ENCODE assay signal across 11 cellular contexts in genomic region chr7:134892963-134893362, GRCh38.
DNase-seq lines count a peak whose midpoint lies in the region; ATAC-seq and TF ChIP-seq lines count a peak whose summit lies in the region.
"Had no signal": no experiment of that assay in that cellular context is flagged by ENCODE, and none has a peak within 500 bp of the region (broad histone marks: within the 10 kb centered on the region; RNA-seq: fewer than 3 reads in every experiment).

No MANE protein-coding gene starts in this region.

- no peak for TF ChIP-seq CTCF in liver (IDR thresholded peaks at IDR 0.05; ENCODE audit: low read depth, low read length, missing input control)
- no peak for TF ChIP-seq CTCF in activated CD8-positive, alpha-beta T cell treated with anti-CD3 and anti-CD28 coated beads for 36 hours (IDR thresholded peaks at IDR 0.05)

- no peak overlapping the region for H3K27ac ChIP-seq in HUES6 (ENCODE audit: low read depth, low read length)
- peak overlapping the region; percentile 16 for H3K27ac ChIP-seq in caudate nucleus (ENCODE audit: low read depth, low read length)
- H3K27ac ChIP-seq in liver (ENCODE audit: low read depth in 1 of 2, low read length in 2 of 2): peak overlapping the region; percentile 92 to 93
- peak overlapping the region; percentile 77 for H3K27ac ChIP-seq in stomach smooth muscle (ENCODE audit: low read length)

- peaks cover 20% of the 10 kb centered on the region for H3K9me3 ChIP-seq in HUES6 (ENCODE audit: control insufficient read depth, insufficient read depth, low read depth, low read length)
- H3K9me3 ChIP-seq in liver (ENCODE audit: control insufficient read depth in 4 of 4, low read length in 3 of 4): peaks cover 0 to 9% (median 2%) of the 10 kb centered on the region in 4 donors
- peaks cover 0 to 3% of the 10 kb centered on the region in 2 donors for H3K9me3 ChIP-seq in stomach smooth muscle (ENCODE audit: control insufficient read depth in 2 of 2, low read length in 2 of 2)
- H3K9me3 ChIP-seq: pancreas had no signal

- H3K4me3 ChIP-seq in HUES6 (ENCODE audit: low read depth, low read length): peak overlapping the region; percentile 6; the same call in 1 of the 2 replicates
- H3K4me3 ChIP-seq in liver (ENCODE audit: low read depth in 1 of 3, low read length in 3 of 3): peak overlapping the region; percentile 30 to 81 (median 55)
- peak overlapping the region; percentile 37 to 72 for H3K4me3 ChIP-seq in stomach smooth muscle (ENCODE audit: low read length in 2 of 2)

- H3K36me3 Mint-ChIP-seq in activated CD8-positive, alpha-beta T cell treated with anti-CD3 and anti-CD28 coated beads for 36 hours (ENCODE audit: low read depth): no peaks in the 10 kb centered on the region

- WGBS in liver: 16% methylated on average over 3 of the region's 3 CpGs

- peaks cover 26% of the 10 kb centered on the region for H3K36me3 ChIP-seq in HUES6 (ENCODE audit: control insufficient read depth, insufficient read depth, low read length)
- peaks cover 0 to 2% (median 0%) of the 10 kb centered on the region in 4 donors for H3K36me3 ChIP-seq in liver (ENCODE audit: control insufficient read depth in 4 of 4, insufficient read depth in 3 of 4, low read depth in 1 of 4, low read length in 3 of 4)
- peaks cover 11 to 23% of the 10 kb centered on the region in 2 donors for H3K36me3 ChIP-seq in stomach smooth muscle (ENCODE audit: control insufficient read depth in 2 of 2, insufficient read depth in 2 of 2, low read length in 2 of 2)
- H3K36me3 ChIP-seq: pancreas had no signal

- peaks cover 32% of the 10 kb centered on the region for H3K4me1 ChIP-seq in HUES6 (ENCODE audit: control insufficient read depth, insufficient read depth, low read length)
- peaks cover 5 to 30% (median 16%) of the 10 kb centered on the region in 4 donors for H3K4me1 ChIP-seq in liver (ENCODE audit: control insufficient read depth in 4 of 4, insufficient read depth in 4 of 4, low read length in 3 of 4)
- peaks cover 37% of the 10 kb centered on the region for H3K4me1 ChIP-seq in stomach smooth muscle (ENCODE audit: control insufficient read depth, insufficient read depth, low read length)
- H3K4me1 ChIP-seq: pancreas had no signal

- H3K27me3 ChIP-seq in HUES6 (ENCODE audit: control insufficient read depth, insufficient read depth, low read length) (no peaks in the 10 kb centered on the region), liver (ENCODE audit: control insufficient read depth in 4 of 4, insufficient read depth in 4 of 4, low read length in 3 of 4) (no peaks in the 10 kb centered on the region), stomach smooth muscle (ENCODE audit: control insufficient read depth in 1 of 2, insufficient read depth in 2 of 2, low read length in 2 of 2) (no peaks in the 10 kb centered on the region)
- H3K27me3 ChIP-seq: pancreas had no signal

- CTCF ChIA-PET in activated CD8-positive, alpha-beta T cell treated with anti-CD3 and anti-CD28 coated beads for 36 hours (lab: Charles Lee): no interaction called here

- POLR2A ChIA-PET in activated CD8-positive, alpha-beta T cell treated with anti-CD3 and anti-CD28 coated beads for 36 hours (lab: Charles Lee): no interaction called here

- H3K9me3 Mint-ChIP-seq in activated CD8-positive, alpha-beta T cell treated with anti-CD3 and anti-CD28 coated beads for 36 hours: peaks cover 16% of the 10 kb centered on the region

- H3K9ac ChIP-seq in HUES6 (ENCODE audit: low read length): no peak overlapping the region
- peak overlapping the region; percentile 82 to 90 for H3K9ac ChIP-seq in liver (ENCODE audit: low read depth in 1 of 2, low read length in 2 of 2)
- peak overlapping the region; percentile 13 to 52 for H3K9ac ChIP-seq in stomach smooth muscle (ENCODE audit: low read length in 2 of 2)

- H3K27ac Mint-ChIP-seq in activated CD8-positive, alpha-beta T cell treated with anti-CD3 and anti-CD28 coated beads for 36 hours: no peak overlapping the region

- DNase-seq in caudate nucleus (lab: John Stamatoyannopoulos, UW): no peak
- DNase-seq in activated CD8-positive, alpha-beta T cell treated with anti-CD3 and anti-CD28 coated beads for 36 hours: no peak
- no peak for DNase-seq in activated naive CD4-positive, alpha-beta T cell treated with Interleukin-2 at 50 U/mL for 16 hours
- no peak for DNase-seq in SW480 (ENCODE audit: low spot score)
- DNase-seq in iPS-NIHi11 (ENCODE audit: low spot score): no peak
- DNase-seq: EL, foreskin melanocyte, pancreas had no signal

- ATAC-seq in activated CD8-positive, alpha-beta T cell treated with anti-CD3 and anti-CD28 coated beads for 36 hours: no peak

- intact Hi-C loops in activated CD8-positive, alpha-beta T cell treated with anti-CD3 and anti-CD28 coated beads for 36 hours (cut with micrococcal nuclease): no loop called here

- H3K4me1 Mint-ChIP-seq in activated CD8-positive, alpha-beta T cell treated with anti-CD3 and anti-CD28 coated beads for 36 hours (ENCODE audit: low read depth): peaks cover 4% of the 10 kb centered on the region

- TF ChIP-seq RAD21 in liver (IDR thresholded peaks at IDR 0.05): peak in 1 of 2 donors; percentile 40

- H3K4me3 Mint-ChIP-seq in activated CD8-positive, alpha-beta T cell treated with anti-CD3 and anti-CD28 coated beads for 36 hours: no peak overlapping the region

- peaks cover 14% of the 10 kb centered on the region for H3K27me3 Mint-ChIP-seq in activated CD8-positive, alpha-beta T cell treated with anti-CD3 and anti-CD28 coated beads for 36 hours

TF ChIP-seq in liver, 16 proteins besides CTCF, POLR2A, EP300 and RAD21:
- TF ChIP-seq ZBTB33 (IDR thresholded peaks at IDR 0.05) (no peak), MAX (IDR thresholded peaks at IDR 0.05) (no peak), JUND (IDR thresholded peaks at IDR 0.05) (peak in 1 of 2 donors; percentile 3), FOXA2 (IDR thresholded peaks at IDR 0.05) (peak; percentile 82), EGR1 (IDR thresholded peaks at IDR 0.05; ENCODE audit: low read depth in 2 of 2) (no peak), GABPA (IDR thresholded peaks at IDR 0.05 in 1 of 2, conservative IDR thresholded peaks at IDR 0.05 in 1 of 2) (no peak), HNF4A (conservative IDR thresholded peaks at IDR 0.05) (peak; percentile 13 to 21), SP1 (IDR thresholded peaks at IDR 0.05) (peak; percentile 48), YY1 (IDR thresholded peaks at IDR 0.05) (peak; percentile 70), RXRA (IDR thresholded peaks at IDR 0.05) (peak in 1 of 2 donors; percentile 25), FOXA1 (IDR thresholded peaks at IDR 0.05) (peak; percentile 48), TAF1 (conservative IDR thresholded peaks at IDR 0.05) (no peak), ATF3 (IDR thresholded peaks at IDR 0.05) (no peak), REST (IDR thresholded peaks at IDR 0.05) (no peak), HNF4G (IDR thresholded peaks at IDR 0.05) (no peak), NR2F2 (IDR thresholded peaks at IDR 0.05) (no peak)
